ENCODE assay signal across 21 cellular contexts in the genomic region with DNA sequence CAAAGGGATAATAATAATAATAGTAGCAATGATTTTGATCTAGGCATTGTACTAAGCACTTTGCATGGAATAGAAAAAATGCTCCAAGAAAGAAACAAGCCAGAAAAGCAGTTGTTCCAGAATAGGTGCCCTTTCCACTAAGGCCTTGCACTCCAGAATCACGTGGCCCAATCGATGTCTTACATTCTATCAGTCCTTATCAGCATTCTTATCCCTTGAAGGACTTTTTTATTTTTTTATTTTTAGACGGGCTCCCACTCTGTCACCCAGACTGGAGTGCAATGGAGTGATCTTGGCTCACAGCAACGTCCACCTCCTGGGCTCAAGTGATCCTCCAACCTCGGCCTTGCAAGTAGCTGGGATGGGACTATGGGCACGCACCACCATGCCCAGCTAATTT.
"Had no signal": no experiment of that assay in that cellular context is flagged by ENCODE, and none has a peak within 500 bp of the region (broad histone marks: within the 10 kb centered on the region; RNA-seq: fewer than 3 reads in every experiment).

No MANE protein-coding gene starts in this region.

- H3K27me3 ChIP-seq: dorsolateral prefrontal cortex, foreskin keratinocyte, gastroesophageal sphincter, heart left ventricle, hepatocyte had no signal

- H3K4me3 ChIP-seq: coronary artery, dorsolateral prefrontal cortex, esophagus muscularis mucosa, gastroesophageal sphincter, heart left ventricle, hepatocyte, lung had no signal

- H3K36me3 ChIP-seq: esophagus muscularis mucosa, gastroesophageal sphincter, heart left ventricle had no signal

- DNase-seq: dermis blood vessel endothelial cell; dorsolateral prefrontal cortex; effector CD4-positive, alpha-beta T cell; effector memory CD4-positive, alpha-beta T cell; foreskin keratinocyte; heart left ventricle; hypothalamus; immature natural killer cell; islet precursor cell; kidney; kidney glomerular epithelial cell; left colon; mammary epithelial cell; mesendoderm; midbrain had no signal

- H3K9me3 ChIP-seq: esophagus muscularis mucosa, gastroesophageal sphincter, heart left ventricle had no signal

- ATAC-seq: foreskin keratinocyte, gastroesophageal sphincter, heart left ventricle, left colon, left lobe of liver had no signal

- H3K27ac ChIP-seq: coronary artery, dorsolateral prefrontal cortex, esophagus muscularis mucosa, foreskin keratinocyte, gastroesophageal sphincter, hepatocyte had no signal

- H3K4me1 ChIP-seq: foreskin keratinocyte, gastroesophageal sphincter had no signal
